10 cellular contexts compared by ENCODE assay signal in genomic region chr10:30747633-30748032, GRCh38.
DNase-seq lines count a peak whose midpoint lies in the region; ATAC-seq, FAIRE-seq and TF ChIP-seq lines count a peak whose summit lies in the region.
"Had no signal": no experiment of that assay in that cellular context is flagged by ENCODE, and none has a peak within 500 bp of the region (broad histone marks: within the 10 kb centered on the region; RNA-seq: fewer than 3 reads in every experiment).

No MANE protein-coding gene starts in this region.

- H3K9me3 ChIP-seq in A549 (no peaks in the 10 kb centered on the region), thyroid gland (no peaks in the 10 kb centered on the region)
- H3K9me3 ChIP-seq: sigmoid colon had no signal

- ATAC-seq in A549 (peak in 1 of 2 experiments; percentile 27; a peak in 2 of 6 replicates), GM21529 (IDR thresholded peaks at IDR 0.05; ENCODE audit: unreplicated experiment) (peak; percentile 48), GM18519 (IDR thresholded peaks at IDR 0.05; ENCODE audit: low FRiP score, unreplicated experiment) (no peak)

- TF ChIP-seq EP300 in A549 (IDR thresholded peaks at IDR 0.05): no peak

- intact Hi-C loops in thyroid gland (cut with DNase I): no loop called here

- DNase-seq in A549 (ENCODE audit: low read depth in 1 of 2, low spot score in 1 of 2) (no peak), hepatic stellate cell (ENCODE audit: low spot score) (peak; percentile 41), thyroid gland (no peak), NCI-H345 (lab: John Stamatoyannopoulos, UW) (no peak), DMS 273 treated with DMSO at 0.1 percent for 48 hours (lab: John Stamatoyannopoulos, UW) (no peak)
- peak; percentile 65 to 74 for DNase-seq in activated CD4-positive, alpha-beta T cell treated with anti-CD3 and anti-CD28 coated beads, Interleukin-2, amount 50 U/mL, for 48 hours
- DNase-seq: midbrain, sigmoid colon had no signal

- POLR2A ChIA-PET in A549 (lab: Yijun Ruan, JAX): interaction anchor here (0.7 kb wide), 1 partner anchor 11 kb away, joined by 3 read pairs; no protein-coding TSS in a partner anchor

- FAIRE-seq in A549 (lab: Jason Lieb, UNC): no peak

- H3K36me3 ChIP-seq in thyroid gland: no peaks in the 10 kb centered on the region
- H3K36me3 ChIP-seq: sigmoid colon had no signal

- 52% methylated on average over 9 of the region's 9 CpGs for WGBS in A549 (ENCODE audit: missing lambda C conversion rate)
- WGBS in thyroid gland, 2 donors: 79% methylated on average over 9 of the region's 9 CpGs

- H3K27ac ChIP-seq in A549 (no peak overlapping the region), thyroid gland (no peak overlapping the region)

- H3K4me2 ChIP-seq in A549: no peak overlapping the region

- no peaks in the 10 kb centered on the region for H3K27me3 ChIP-seq in thyroid gland
- H3K27me3 ChIP-seq: sigmoid colon had no signal

- no peak overlapping the region for H3K4me3 ChIP-seq in A549
- no peak overlapping the region for H3K4me3 ChIP-seq in thyroid gland (replicated peaks in 1 of 3)
- H3K4me3 ChIP-seq: sigmoid colon had no signal

- no peak for TF ChIP-seq RAD21 in A549 (conservative IDR thresholded peaks at IDR 0.05 in 1 of 2, IDR thresholded peaks at IDR 0.05 in 1 of 2)

- CTCF ChIA-PET in A549 (lab: Yijun Ruan, JAX): interaction anchor here (0.7 to 2.6 kb wide), 11 partner anchors 18 to 1257 kb away, joined by 3 to 8 read pairs (median 3); no protein-coding TSS in a partner anchor

- no peak for TF ChIP-seq CTCF in A549 (IDR thresholded peaks at IDR 0.05)
- no peak for TF ChIP-seq CTCF in thyroid gland (IDR thresholded peaks at IDR 0.05)

- TF ChIP-seq POLR2A in A549 (IDR thresholded peaks at IDR 0.05; ENCODE audit: low read length) (no peak), thyroid gland (IDR thresholded peaks at IDR 0.05) (no peak)

- H3K4me1 ChIP-seq in A549 (0 out of 3 replicates have a peak, but pooled peaks cover 3% of the 10 kb centered on the region), thyroid gland (no peaks in the 10 kb centered on the region)

TF ChIP-seq in A549, 52 proteins besides CTCF, POLR2A, EP300 and RAD21:
- no peak for TF ChIP-seq HEYL (CRISPR knock-in tag; IDR thresholded peaks at IDR 0.05)
- no peak for TF ChIP-seq FOSL2 (IDR thresholded peaks at IDR 0.05)
- peak; percentile 42; the same call in 1 of the 2 replicates for TF ChIP-seq FOSL2 (CRISPR knock-in tag; IDR thresholded peaks at IDR 0.05)

Comparison
In these comparisons a context has a peak if more than half of its experiments do, and no peak if none do; other contexts are left out.
1. DNase-seq: peak in activated CD4-positive, alpha-beta T cell treated with anti-CD3 and anti-CD28 coated beads, Interleukin-2, amount 50 U/mL, for 48 hours (2 of 2) and hepatic stellate cell (single experiment); none in A549 (0 of 2), thyroid gland (0 of 2), NCI-H345 (single experiment) and DMS 273 treated with DMSO at 0.1 percent for 48 hours (single experiment).